19 cellular contexts compared by ENCODE assay signal in the genomic region with DNA sequence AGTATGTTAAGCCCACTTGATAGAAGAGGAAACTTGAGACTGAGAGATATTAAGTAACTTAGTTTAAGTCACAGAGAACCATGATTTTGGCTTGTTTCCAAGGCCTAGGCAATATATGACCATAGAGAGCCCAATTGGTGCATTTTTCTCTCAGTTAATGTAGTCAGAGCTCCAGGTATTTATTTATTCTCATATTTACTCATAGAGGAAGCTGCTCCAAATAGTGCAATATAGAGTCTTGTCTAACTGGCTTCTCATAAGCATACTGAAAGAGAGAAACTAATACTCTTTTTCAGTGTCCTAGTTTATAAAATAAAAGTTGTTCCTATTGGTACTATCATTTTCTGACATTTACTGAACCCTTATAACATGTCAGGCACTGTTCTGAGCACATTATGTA. TPM values are rescaled to one million over a fixed set of nuclear protein-coding genes. Genes with fewer than 3 reads are reported as not detected.
DNase-seq lines count a peak whose midpoint lies in the region; ATAC-seq, FAIRE-seq and TF ChIP-seq lines count a peak whose summit lies in the region.
"Had no signal": no experiment of that assay in that cellular context is flagged by ENCODE, and none has a peak within 500 bp of the region (broad histone marks: within the 10 kb centered on the region; RNA-seq: fewer than 3 reads in every experiment).

No MANE protein-coding gene starts in this region.

- TF ChIP-seq POLR2A in K562 (conservative IDR thresholded peaks at IDR 0.05): no peak

- H3K36me3 Mint-ChIP-seq in activated T-cell treated with anti-CD3 and anti-CD28 coated beads, Interleukin-2, amount 50 U/mL, for 24 hours (ENCODE audit: low read depth): peaks cover 99% of the 10 kb centered on the region
- peaks cover 42% of the 10 kb centered on the region for H3K36me3 Mint-ChIP-seq in natural killer cell treated with Interleukin-12 subunit alpha and Interleukin-12 subunit beta and Interleukin-15 and Interleukin-18, amount 100 ng/mL, for 72 hours

- H3K9me3 Mint-ChIP-seq in activated T-cell treated with anti-CD3 and anti-CD28 coated beads, Interleukin-2, amount 50 U/mL, for 24 hours: no peaks in the 10 kb centered on the region
- H3K9me3 Mint-ChIP-seq in natural killer cell treated with Interleukin-12 subunit alpha and Interleukin-12 subunit beta and Interleukin-15 and Interleukin-18, amount 100 ng/mL, for 72 hours: no peaks in the 10 kb centered on the region

- H3K27me3 Mint-ChIP-seq in activated T-cell treated with anti-CD3 and anti-CD28 coated beads, Interleukin-2, amount 50 U/mL, for 24 hours: no peaks in the 10 kb centered on the region
- H3K27me3 Mint-ChIP-seq in natural killer cell treated with Interleukin-12 subunit alpha and Interleukin-12 subunit beta and Interleukin-15 and Interleukin-18, amount 100 ng/mL, for 72 hours: no peaks in the 10 kb centered on the region

- no peaks in the 10 kb centered on the region; the same call in 1 of the 2 replicates for H4K20me1 ChIP-seq in K562 (replicated peaks; ENCODE audit: control insufficient read depth, insufficient read depth, low read length)

- H3K36me3 ChIP-seq in K562 (ENCODE audit: control insufficient read depth, insufficient read depth, low read length) (peaks cover 97% of the 10 kb centered on the region), H7 (replicated peaks; ENCODE audit: control insufficient read depth, insufficient read depth, low read length) (peaks cover 13% of the 10 kb centered on the region)

- H3K9me3 ChIP-seq in K562 (replicated peaks; ENCODE audit: control insufficient read depth, insufficient read depth, low read depth, low read length): no peaks in the 10 kb centered on the region

- peak overlapping the region; percentile 86 for H3K27ac Mint-ChIP-seq in activated T-cell treated with anti-CD3 and anti-CD28 coated beads, Interleukin-2, amount 50 U/mL, for 24 hours
- H3K27ac Mint-ChIP-seq in natural killer cell treated with Interleukin-12 subunit alpha and Interleukin-12 subunit beta and Interleukin-15 and Interleukin-18, amount 100 ng/mL, for 72 hours: peak overlapping the region; percentile 16 to 50

- no peak for TF ChIP-seq RAD21 in K562 (CRISPR knock-in tag; conservative IDR thresholded peaks at IDR 0.05 in 1 of 2, IDR thresholded peaks at IDR 0.05 in 1 of 2)

- no TSS peak for BruUV-seq in K562 (replicated peaks; lab: Mats Ljungman, UMichigan)

- H2AFZ ChIP-seq in K562 (ENCODE audit: low read depth, low read length): no peak overlapping the region

- H3K27ac ChIP-seq in K562 (ENCODE audit: extremely low read depth, low read depth, low read length): no peak overlapping the region
- H3K27ac ChIP-seq: C4-2B had no signal

- H3K27me3 ChIP-seq in K562 (ENCODE audit: control insufficient read depth in 2 of 2, insufficient read depth in 2 of 2, low read length in 2 of 2): no peaks in the 10 kb centered on the region
- no peaks in the 10 kb centered on the region for H3K27me3 ChIP-seq in H7 (ENCODE audit: control insufficient read depth, insufficient read depth, low read length)

- peaks cover 55% of the 10 kb centered on the region for H3K4me1 Mint-ChIP-seq in activated T-cell treated with anti-CD3 and anti-CD28 coated beads, Interleukin-2, amount 50 U/mL, for 24 hours (ENCODE audit: low read depth)
- H3K4me1 Mint-ChIP-seq in natural killer cell treated with Interleukin-12 subunit alpha and Interleukin-12 subunit beta and Interleukin-15 and Interleukin-18, amount 100 ng/mL, for 72 hours (ENCODE audit: low read depth in 2 of 2): peaks cover 11 to 27% of the 10 kb centered on the region in 2 donors

- no peaks in the 10 kb centered on the region for H3K4me1 ChIP-seq in K562 (replicated peaks in 1 of 2; ENCODE audit: control insufficient read depth in 2 of 2, insufficient read depth in 2 of 2, low read length in 2 of 2)

- CTCF ChIA-PET in K562 (lab: Yijun Ruan, JAX; ENCODE audit: low intra/inter-chr PET ratio): no interaction called here

- in situ Hi-C loops in K562 (cut with MboI): no loop called here

- POLR2A ChIA-PET in K562 (lab: Yijun Ruan, JAX): interaction anchor here (1.1 to 1.2 kb wide), 3 partner anchors 8 to 12 kb away, joined by 3 to 5 read pairs (median 4); no protein-coding TSS in a partner anchor

- no peak overlapping the region for H3K4me2 ChIP-seq in K562 (ENCODE audit: insufficient read depth, low read length)

- no peak overlapping the region for H3K4me3 ChIP-seq in K562
- H3K4me3 ChIP-seq in H7 (ENCODE audit: insufficient read depth, low read depth, low read length): no peak overlapping the region

- no peak overlapping the region for H3K9ac ChIP-seq in K562 (ENCODE audit: insufficient read depth in 1 of 2, low read depth in 2 of 2, low read length in 2 of 2)

- no peak overlapping the region for H3K4me3 Mint-ChIP-seq in activated T-cell treated with anti-CD3 and anti-CD28 coated beads, Interleukin-2, amount 50 U/mL, for 24 hours
- H3K4me3 Mint-ChIP-seq in natural killer cell treated with Interleukin-12 subunit alpha and Interleukin-12 subunit beta and Interleukin-15 and Interleukin-18, amount 100 ng/mL, for 72 hours: no peak overlapping the region

- intact Hi-C loops in K562 (cut with micrococcal nuclease): no loop called here

- H3K9me1 ChIP-seq in K562 (ENCODE audit: control insufficient read depth, insufficient read depth, low read length): no peaks in the 10 kb centered on the region

- DNase-seq in activated T-cell treated with anti-CD3 and anti-CD28 coated beads, Interleukin-2, amount 50 U/mL, for 24 hours: no peak
- DNase-seq in activated T-cell treated with anti-CD3 and anti-CD28 coated beads, Interleukin-2, amount 50 U/mL, for 48 hours: no peak
- no peak for DNase-seq in K562 (ENCODE audit: extremely low read depth in 1 of 4, low spot score in 3 of 4)
- DNase-seq in natural killer cell treated with Interleukin-12 subunit alpha and Interleukin-12 subunit beta and Interleukin-15 and Interleukin-18, amount 100 ng/mL, for 72 hours (ENCODE audit: low spot score): no peak
- DNase-seq in effector CD8-positive, alpha-beta T cell (lab: John Stamatoyannopoulos, UW): no peak
- no peak for DNase-seq in H7
- DNase-seq in middle frontal gyrus (ENCODE audit: extremely low spot score, low spot score): no peak
- DNase-seq: MM.1S, NCI-H1105, NCI-H1930, NCI-H2171, NCI-H446 treated with DMSO at 0.1 percent for 48 hours, NCI-H748 treated with DMSO at 0.1 percent for 48 hours had no signal

- TF ChIP-seq EP300 in K562 (IDR thresholded peaks at IDR 0.05; ENCODE audit: low read length): no peak

- ATAC-seq in GM19395 (IDR thresholded peaks at IDR 0.05; ENCODE audit: unreplicated experiment) (peak; percentile 66), K562 (no peak)
- peak in 1 of 2 donors; percentile 56 for ATAC-seq in natural killer cell treated with Interleukin-12 subunit alpha and Interleukin-12 subunit beta and Interleukin-15 and Interleukin-18, amount 100 ng/mL, for 72 hours
- ATAC-seq: HepG2 had no signal

- no peak for TF ChIP-seq CTCF in K562 (IDR thresholded peaks at IDR 0.05 in 2 of 3, conservative IDR thresholded peaks at IDR 0.05 in 1 of 3; ENCODE audit: insufficient read depth in 2 of 3, low read depth in 1 of 3, low read length in 3 of 3)

- no peak for FAIRE-seq in K562 (lab: Jason Lieb, UNC)
- FAIRE-seq: A204.1, GM18507, H1, HepG2 had no signal

- peaks cover 14% of the 10 kb centered on the region; the same call in 2 of the 3 replicates for H3K79me2 ChIP-seq in K562 (ENCODE audit: control insufficient read depth, insufficient read depth, low read length)

RNA-seq across cellular contexts. Expression of a gene that starts 15.2 kb away (rescaled TPM):
- total RNA-seq in K562 (2011; cell fraction: chromatin; rRNA removed; ENCODE audit: low replicate concordance): 87.5 and 204 TPM in 2 replicates
- total RNA-seq in K562 (2011; cell fraction: nucleolus; rRNA removed): 66.0 and 72.5 TPM in 2 replicates
- 99.0 and 133 TPM in 2 replicates for total RNA-seq in K562 (2011; cell fraction: nucleoplasm; rRNA removed)
- 51.9 and 56.7 TPM in 2 replicates for total RNA-seq in K562 (2014; rRNA removed)
- 47.2 and 52.8 TPM in 2 replicates for total RNA-seq in K562 (2014; rRNA removed; fragmentation: Illumina TruSeq; extraction: Trizol)
- 45.5 and 47.4 TPM in 2 replicates for total RNA-seq in K562 (2015; rRNA removed; fragmentation: Illumina TruSeq; extraction: Trizol)
- total RNA-seq in K562 (2021): 41.1 and 45.2 TPM in 2 replicates
- polyA plus RNA-seq in K562 (2011; rRNA removed): 30.0 and 38.1 TPM in 2 replicates
- 5.8 and 8.1 TPM in 2 replicates for polyA plus RNA-seq in K562 (2011; cell fraction: cytosol; rRNA removed)
- 47.1 and 48.8 TPM in 2 replicates for polyA plus RNA-seq in K562 (2011; cell fraction: nucleus; rRNA removed)
- 24.9 and 33.0 TPM in 2 replicates for polyA plus RNA-seq in K562 (2012)
- 33.3 and 39.8 TPM in 2 replicates for polyA plus RNA-seq in K562 (2014; fragmentation: Illumina TruSeq; extraction: Trizol)
- 10 to 100 TPM; 58.1 to 58.2 TPM for polyA plus RNA-seq in K562 (2014; fragmentation: Nextera tagmentation; extraction: Ambion mirVana)
- polyA plus RNA-seq in K562 (2014; rRNA removed): 49.3 and 53.6 TPM in 2 replicates
- polyA minus RNA-seq in K562 (2011; rRNA and poly(A)+ RNA removed): 51.5 and 52.6 TPM in 2 replicates
- 10.5 and 18.2 TPM in 2 replicates for polyA minus RNA-seq in K562 (2011; cell fraction: cytosol; rRNA and poly(A)+ RNA removed)
- polyA minus RNA-seq in K562 (2011; cell fraction: nucleus; rRNA and poly(A)+ RNA removed): 67.2 and 68.6 TPM in 2 replicates
- 10 to 100 TPM; 29.7 to 70.0 TPM for total RNA-seq in natural killer cell treated with Interleukin-12 subunit alpha and Interleukin-12 subunit beta and Interleukin-15 and Interleukin-18, amount 100 ng/mL, for 72 hours
- total RNA-seq in H7 (2014; rRNA removed; shearing (Covaris generic)): 14.3 and 14.7 TPM in 2 replicates

RNA-seq across cellular contexts. Expression of a gene that starts 31.8 kb away (rescaled TPM):
- not detected in 2 replicates for total RNA-seq in K562 (2011; cell fraction: chromatin; rRNA removed; ENCODE audit: low replicate concordance)
- total RNA-seq in K562 (2011; cell fraction: nucleolus; rRNA removed): not detected in 2 replicates
- not detected in 2 replicates for total RNA-seq in K562 (2011; cell fraction: nucleoplasm; rRNA removed)
- not detected in 2 replicates for total RNA-seq in K562 (2014; rRNA removed)
- total RNA-seq in K562 (2014; rRNA removed; fragmentation: Illumina TruSeq; extraction: Trizol): not detected in 2 replicates
- total RNA-seq in K562 (2015; rRNA removed; fragmentation: Illumina TruSeq; extraction: Trizol): 0.08 and 0.14 TPM in 2 replicates
- total RNA-seq in K562 (2021): not detected in 2 replicates
- polyA plus RNA-seq in K562 (2011; rRNA removed): not detected in 2 replicates
- 0.01 and 0.07 TPM in 2 replicates for polyA plus RNA-seq in K562 (2011; cell fraction: cytosol; rRNA removed)
- polyA plus RNA-seq in K562 (2011; cell fraction: nucleus; rRNA removed): not detected in 2 replicates
- polyA plus RNA-seq in K562 (2012): 0.23 and 0.62 TPM in 2 replicates
- 0.28 TPM in 1 of 2 replicates, not detected in the other for polyA plus RNA-seq in K562 (2014; fragmentation: Illumina TruSeq; extraction: Trizol)
- under 1 TPM; 0.07 to 0.08 TPM for polyA plus RNA-seq in K562 (2014; fragmentation: Nextera tagmentation; extraction: Ambion mirVana)
- polyA plus RNA-seq in K562 (2014; rRNA removed): 0.16 TPM in 1 of 2 replicates, not detected in the other
- 0.06 TPM in 1 of 2 replicates, not detected in the other for polyA minus RNA-seq in K562 (2011; rRNA and poly(A)+ RNA removed)
- polyA minus RNA-seq in K562 (2011; cell fraction: cytosol; rRNA and poly(A)+ RNA removed): not detected in 2 replicates
- not detected in 2 replicates for polyA minus RNA-seq in K562 (2011; cell fraction: nucleus; rRNA and poly(A)+ RNA removed)
- total RNA-seq in natural killer cell treated with Interleukin-12 subunit alpha and Interleukin-12 subunit beta and Interleukin-15 and Interleukin-18, amount 100 ng/mL, for 72 hours: 1 to 10 TPM in 1 of 2 donors, not detected in 1; 5.0 TPM
- total RNA-seq in H7 (2014; rRNA removed; shearing (Covaris generic)): not detected in 2 replicates
- total RNA-seq: H1, HepG2 had no signal
- polyA plus RNA-seq: H1, HepG2 had no signal

RNA-seq across cellular contexts. Expression of a gene that starts 37.6 kb away (rescaled TPM):
- 48.7 and 125 TPM in 2 replicates for total RNA-seq in K562 (2011; cell fraction: chromatin; rRNA removed; ENCODE audit: low replicate concordance)
- total RNA-seq in K562 (2011; cell fraction: nucleolus; rRNA removed): 26.8 and 34.5 TPM in 2 replicates
- total RNA-seq in K562 (2011; cell fraction: nucleoplasm; rRNA removed): 43.4 and 64.5 TPM in 2 replicates
- 32.0 and 40.8 TPM in 2 replicates for total RNA-seq in K562 (2014; rRNA removed)
- 73.4 and 88.6 TPM in 2 replicates for total RNA-seq in K562 (2014; rRNA removed; fragmentation: Illumina TruSeq; extraction: Trizol)
- 46.5 and 57.4 TPM in 2 replicates for total RNA-seq in K562 (2015; rRNA removed; fragmentation: Illumina TruSeq; extraction: Trizol)
- 44.5 and 47.9 TPM in 2 replicates for total RNA-seq in K562 (2021)
- polyA plus RNA-seq in K562 (2011; rRNA removed): 67.7 and 84.0 TPM in 2 replicates
- polyA plus RNA-seq in K562 (2011; cell fraction: cytosol; rRNA removed): 18.6 and 37.9 TPM in 2 replicates
- polyA plus RNA-seq in K562 (2011; cell fraction: nucleus; rRNA removed): 36.1 and 58.0 TPM in 2 replicates
- polyA plus RNA-seq in K562 (2012): 39.7 and 46.8 TPM in 2 replicates
- polyA plus RNA-seq in K562 (2014; fragmentation: Illumina TruSeq; extraction: Trizol): 44.2 and 48.3 TPM in 2 replicates
- polyA plus RNA-seq in K562 (2014; fragmentation: Nextera tagmentation; extraction: Ambion mirVana): 100 to 1,000 TPM; 271 to 331 TPM
- polyA plus RNA-seq in K562 (2014; rRNA removed): 47.1 and 54.1 TPM in 2 replicates
- 92.3 and 99.7 TPM in 2 replicates for polyA minus RNA-seq in K562 (2011; rRNA and poly(A)+ RNA removed)
- 27.1 and 49.5 TPM in 2 replicates for polyA minus RNA-seq in K562 (2011; cell fraction: cytosol; rRNA and poly(A)+ RNA removed)
- 64.0 and 118 TPM in 2 replicates for polyA minus RNA-seq in K562 (2011; cell fraction: nucleus; rRNA and poly(A)+ RNA removed)
- total RNA-seq in natural killer cell treated with Interleukin-12 subunit alpha and Interleukin-12 subunit beta and Interleukin-15 and Interleukin-18, amount 100 ng/mL, for 72 hours: 10 to 100 TPM; 39.3 to 48.4 TPM
- total RNA-seq in H7 (2014; rRNA removed; shearing (Covaris generic)): 20.5 and 32.6 TPM in 2 replicates
